ENCODE assay signal across 9 cellular contexts in genomic region chr7:2523941-2524807, GRCh38. TPM values are rescaled to one million over a fixed set of nuclear protein-coding genes. Genes with fewer than 3 reads are reported as not detected.
DNase-seq lines count a peak whose midpoint lies in the region; ATAC-seq, FAIRE-seq and TF ChIP-seq lines count a peak whose summit lies in the region.
"Had no signal": no experiment of that assay in that cellular context is flagged by ENCODE, and none has a peak within 500 bp of the region (broad histone marks: within the 10 kb centered on the region; RNA-seq: fewer than 3 reads in every experiment).

No MANE protein-coding gene starts in this region.

- H3K27me3 ChIP-seq in esophagus squamous epithelium (peaks cover 0 to 94% (median 3%) of the 10 kb centered on the region in 4 donors), mucosa of rectum (ENCODE audit: control insufficient read depth in 2 of 2, insufficient read depth in 2 of 2, low read length in 2 of 2) (no peaks in the 10 kb centered on the region)

- DNase-seq in ACHN (peak; percentile 64), esophagus squamous epithelium (lab: John Stamatoyannopoulos, UW) (no peak), GM19239 (ENCODE audit: insufficient read length, low spot score) (no peak)
- DNase-seq in stimulated activated CD4-positive, alpha-beta T cell treated with anti-CD3 and anti-CD28 coated beads, Interleukin-12 subunit alpha, Interleukin-12 subunit beta, amount 100 ng/mL, for 4 hours: no peak

- H3K27ac ChIP-seq in esophagus squamous epithelium: peak overlapping the region; percentile 76 to 91 (median 83)
- peak overlapping the region; percentile 98 to 99 for H3K27ac ChIP-seq in mucosa of rectum (ENCODE audit: low read depth in 2 of 2, low read length in 2 of 2)

- in situ Hi-C loops in ACHN (cut with HindIII; ENCODE audit: low pct_ligation_motif_present, low pct_unique_long_range_greater_than_20kb, low sequenced_read_pairs): no loop called here

- peaks cover 14 to 31% (median 28%) of the 10 kb centered on the region in 3 donors for H3K4me1 Mint-ChIP-seq in IgD-negative memory B cell

- H3K4me3 ChIP-seq in esophagus squamous epithelium: peak overlapping the region; percentile 11 to 69 (median 60)
- peak overlapping the region; percentile 70 to 87 for H3K4me3 ChIP-seq in mucosa of rectum (ENCODE audit: low read length in 2 of 2)

- intact Hi-C loops in esophagus squamous epithelium (cut with DNase I): no loop called here

- H3K4me3 Mint-ChIP-seq in IgD-negative memory B cell: peak overlapping the region; percentile 66 to 96 (median 95)

- no peak for TF ChIP-seq POLR2A in esophagus squamous epithelium (IDR thresholded peaks at IDR 0.05)

- H3K4me1 ChIP-seq in esophagus squamous epithelium (peaks cover 75 to 97% (median 79%) of the 10 kb centered on the region in 3 donors), mucosa of rectum (ENCODE audit: control insufficient read depth in 2 of 2, insufficient read depth in 2 of 2, low read length in 2 of 2) (peaks cover 69 to 79% of the 10 kb centered on the region in 2 donors)

- peaks cover 9% of the 10 kb centered on the region for H3K36me3 Mint-ChIP-seq in IgD-negative memory B cell

- ATAC-seq in SK-N-SH treated with all-trans-retinoic acid at 6 μM for 48 hours (peak; percentile 27), HG03139 (IDR thresholded peaks at IDR 0.05; ENCODE audit: unreplicated experiment) (no peak)

- H3K36me3 ChIP-seq in esophagus squamous epithelium (peaks cover 0 to 29% (median 6%) of the 10 kb centered on the region in 3 donors), mucosa of rectum (ENCODE audit: control insufficient read depth in 2 of 2, insufficient read depth in 2 of 2, low read length in 2 of 2) (peaks cover 18 to 35% of the 10 kb centered on the region in 2 donors)

- no peaks in the 10 kb centered on the region for H3K9me3 ChIP-seq in esophagus squamous epithelium
- H3K9me3 ChIP-seq in mucosa of rectum (ENCODE audit: control insufficient read depth in 2 of 2, low read length in 2 of 2): no peaks in the 10 kb centered on the region

- TF ChIP-seq CTCF in esophagus squamous epithelium (IDR thresholded peaks at IDR 0.05): no peak

- H3K27me3 Mint-ChIP-seq in IgD-negative memory B cell: no peaks in the 10 kb centered on the region

- no peak for FAIRE-seq in GM19239 (lab: Jason Lieb, UNC)

- WGBS in esophagus squamous epithelium, 2 donors: 36% methylated on average over 7 of the region's 51 CpGs; no CpG with 5 or more reads in 1 of the 2 donors

- peak overlapping the region; percentile 87 to 94 for H3K9ac ChIP-seq in mucosa of rectum (ENCODE audit: low read depth in 1 of 2, low read length in 2 of 2)

- H3K27ac Mint-ChIP-seq in IgD-negative memory B cell: peak overlapping the region in 2 of 3 donors; percentile 46 to 67

- H3K9me3 Mint-ChIP-seq in IgD-negative memory B cell: no peaks in the 10 kb centered on the region

TF ChIP-seq in SK-N-SH treated with all-trans-retinoic acid at 6 μM for 48 hours, 23 proteins besides CTCF, POLR2A, EP300 and RAD21:
- no peak for TF ChIP-seq ARNTL (CRISPR knock-in tag; IDR thresholded peaks at IDR 0.05; ENCODE audit: borderline replicate concordance, low read depth)
- TF ChIP-seq ZNF565 (CRISPR knock-in tag; conservative IDR thresholded peaks at IDR 0.05; ENCODE audit: low read depth): no peak
- TF ChIP-seq SNAI2 (CRISPR knock-in tag; IDR thresholded peaks at IDR 0.05): 0 out of 2 replicates have a peak, but pooled peaks have one; percentile 25

RNA-seq across cellular contexts. Expression of gene LFNG, which starts 4.6 kb away (rescaled TPM):
- 1.7 TPM for polyA plus RNA-seq in IgD-negative memory B cell
- total RNA-seq in esophagus squamous epithelium: 10 to 100 TPM in 3 of 4 donors, 1 to 10 TPM in 1; 6.1 to 17.2 (median 11.9) TPM

RNA-seq across cellular contexts. Expression of gene BRAT1, which starts 31.1 kb away (rescaled TPM):
- 39.4 TPM for polyA plus RNA-seq in IgD-negative memory B cell
- total RNA-seq in esophagus squamous epithelium: 10 to 100 TPM; 15.5 to 28.3 (median 22.8) TPM

RNA-seq across cellular contexts. Expression of gene IQCE, which starts 34.6 kb away (rescaled TPM):
- polyA plus RNA-seq in IgD-negative memory B cell: 2.3 TPM
- 10 to 100 TPM in 1 of 4 donors, 1 to 10 TPM in 3; 4.5 to 10.6 (median 6.3) TPM for total RNA-seq in esophagus squamous epithelium

RNA-seq across cellular contexts. Expression of gene GRIFIN, which starts 48.0 kb away (rescaled TPM):
- not detected for polyA plus RNA-seq in IgD-negative memory B cell
- not detected for total RNA-seq in esophagus squamous epithelium
- polyA plus RNA-seq: thymus had no signal
